In the genomic region with DNA sequence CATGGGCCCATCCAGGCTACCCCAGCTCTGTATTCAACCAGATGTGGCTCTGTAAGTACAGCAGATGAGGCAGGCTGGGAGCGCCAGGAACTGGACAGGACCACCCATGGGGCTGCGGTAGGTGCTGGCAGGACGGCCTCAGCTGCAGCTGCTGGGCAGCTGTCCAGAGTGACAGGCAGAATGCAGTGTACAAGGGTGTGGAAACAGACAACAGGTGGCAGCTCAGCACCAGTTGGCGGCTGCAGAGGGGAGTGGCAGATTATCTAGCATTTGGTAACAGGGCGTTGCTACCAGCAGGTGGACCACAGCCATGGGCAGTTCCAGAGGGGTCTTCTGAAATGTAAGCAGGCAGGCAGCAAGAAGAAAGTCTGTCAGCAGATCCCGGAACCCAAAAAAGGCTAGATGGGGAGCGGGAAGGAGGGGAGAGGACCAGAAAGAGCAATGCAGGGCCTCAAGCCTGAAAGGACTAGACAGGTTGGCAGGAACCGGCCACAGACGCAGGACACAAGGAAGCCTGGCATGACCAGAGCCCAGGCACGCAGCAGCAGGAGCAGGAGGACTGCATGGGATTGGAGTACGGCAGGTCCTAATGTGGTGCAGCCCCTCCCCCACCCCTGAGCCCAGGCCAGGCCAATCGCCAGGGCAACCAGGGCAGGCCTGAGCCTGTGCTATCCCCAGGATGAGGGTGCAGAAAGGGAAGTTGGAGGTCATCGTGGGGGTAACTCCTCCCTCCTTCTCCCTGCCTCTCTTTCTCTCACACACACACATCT, we compare ENCODE assay signal across 10 cellular contexts. TPM values are rescaled to one million over a fixed set of nuclear protein-coding genes. Genes with fewer than 3 reads are reported as not detected.
A peak's percentile ranks its signal among the peaks of the same experiment; 100 is the strongest.
DNase-seq lines count a peak whose midpoint lies in the region; ATAC-seq, FAIRE-seq and TF ChIP-seq lines count a peak whose summit lies in the region.
"Had no signal": no experiment of that assay in that cellular context is flagged by ENCODE, and none has a peak within 500 bp of the region (broad histone marks: within the 10 kb centered on the region; RNA-seq: fewer than 3 reads in every experiment).

No MANE protein-coding gene starts in this region.

- DNase-seq in HTR-8/SVneo (ENCODE audit: insufficient read length, low spot score) (no peak), NOMO-1 (lab: John Stamatoyannopoulos, UW; ENCODE audit: unreplicated experiment in 2 of 2) (peak; percentile 37 to 45), fibroblast of villous mesenchyme (ENCODE audit: low read depth) (peak; percentile 81), gastrocnemius medialis (peak; percentile 91 to 98), immature natural killer cell (no peak)
- DNase-seq: activated CD4-positive, alpha-beta T cell treated with anti-CD3 and anti-CD28 coated beads for 48 hours had no signal

- in situ Hi-C loops in gastrocnemius medialis (cut with MboI; ENCODE audit: low sequenced_read_pairs in 4 of 4): no loop called here

- H3K4me3 Mint-ChIP-seq in immature natural killer cell: no peak overlapping the region

- H3K4me3 ChIP-seq in fibroblast of villous mesenchyme (ENCODE audit: low read depth, low read length) (no peak overlapping the region), gastrocnemius medialis (no peak overlapping the region)

- H3K27me3 Mint-ChIP-seq in immature natural killer cell (ENCODE audit: low read depth in 3 of 3): peaks cover 5 to 7% (median 5%) of the 10 kb centered on the region in 3 donors

- peaks cover 0 to 3% (median 0%) of the 10 kb centered on the region in 6 donors for H3K9me3 Mint-ChIP-seq in immature natural killer cell

- no peaks in the 10 kb centered on the region for H3K36me3 Mint-ChIP-seq in immature natural killer cell

- intact Hi-C loops in gastrocnemius medialis (cut with DNase I; ENCODE audit: low total_unique reads): loop anchor here (1.0 to 10.0 kb wide), 4 partner anchors 18 to 682 kb away; no protein-coding TSS in a partner anchor

- no peaks in the 10 kb centered on the region for H3K27me3 ChIP-seq in gastrocnemius medialis

- TF ChIP-seq CTCF in fibroblast of villous mesenchyme (IDR thresholded peaks at IDR 0.05; ENCODE audit: insufficient read depth, low read depth, low read length) (no peak), gastrocnemius medialis (IDR thresholded peaks at IDR 0.05 in 4 of 5, conservative IDR thresholded peaks at IDR 0.05 in 1 of 5) (peak in 3 of 5 experiments; percentile 28 to 44 (median 44))

- no peaks in the 10 kb centered on the region for H3K36me3 ChIP-seq in gastrocnemius medialis

- FAIRE-seq in HTR-8/SVneo (lab: Jason Lieb, UNC): peak; percentile 81
- FAIRE-seq: astrocyte had no signal

- TF ChIP-seq POLR2A in gastrocnemius medialis (IDR thresholded peaks at IDR 0.05): peak in 1 of 2 donors; percentile 32

- ATAC-seq in gastrocnemius medialis: peak; percentile 87 to 88
- ATAC-seq in HG02938 (IDR thresholded peaks at IDR 0.05; ENCODE audit: unreplicated experiment): no peak
- no peak for ATAC-seq in HG03520 (IDR thresholded peaks at IDR 0.05; ENCODE audit: unreplicated experiment)
- no peak for ATAC-seq in GM21723 (IDR thresholded peaks at IDR 0.05; ENCODE audit: unreplicated experiment)

- H3K9me3 ChIP-seq in gastrocnemius medialis: no peaks in the 10 kb centered on the region

- peaks cover 39 to 42% of the 10 kb centered on the region in 2 donors for H3K4me1 ChIP-seq in gastrocnemius medialis

- H3K27ac Mint-ChIP-seq in immature natural killer cell: no peak overlapping the region

- peak overlapping the region; percentile 86 to 94 (median 90) for H3K27ac ChIP-seq in gastrocnemius medialis

- H3K4me1 Mint-ChIP-seq in immature natural killer cell: no peaks in the 10 kb centered on the region

RNA-seq across cellular contexts. Expression of gene PKDCC, which starts 24.7 kb away (rescaled TPM):
- 8.2 and 31.2 TPM in 2 replicates for total RNA-seq in fibroblast of villous mesenchyme
- total RNA-seq in gastrocnemius medialis: 100 to 1,000 TPM; 152 to 246 (median 186) TPM
- not detected for polyA plus RNA-seq in immature natural killer cell

Comparison
In these comparisons a context has a peak if more than half of its experiments do, and no peak if none do; other contexts are left out.
1. DNase-seq: peak in NOMO-1 (2 of 2), fibroblast of villous mesenchyme (single experiment) and gastrocnemius medialis (2 of 2); none in HTR-8/SVneo (single experiment) and immature natural killer cell (0 of 3).
2. ATAC-seq: peak in gastrocnemius medialis (2 of 2); none in HG02938 (single experiment), HG03520 (single experiment) and GM21723 (single experiment).